8 cellular contexts compared by ENCODE assay signal in genomic region chr11:61429346-61429690, GRCh38. TPM values are rescaled to one million over a fixed set of nuclear protein-coding genes. Genes with fewer than 3 reads are reported as not detected.
DNase-seq lines count a peak whose midpoint lies in the region; ATAC-seq, FAIRE-seq and TF ChIP-seq lines count a peak whose summit lies in the region.

No MANE protein-coding gene starts in this region.

- H3K27ac ChIP-seq in heart left ventricle = peak overlapping the region; percentile 90 to 99 (median 96)

- H3K4me1 Mint-ChIP-seq in activated naive CD8-positive, alpha-beta T cell (ENCODE audit: low read depth) = peaks cover 64% of the 10 kb centered on the region

- H3K36me3 ChIP-seq in heart left ventricle = peaks cover 0 to 56% (median 52%) of the 10 kb centered on the region in 9 donors

- peaks cover 16% of the 10 kb centered on the region for H3K36me3 Mint-ChIP-seq in activated naive CD8-positive, alpha-beta T cell

- DNase-seq in EH (ENCODE audit: low read depth) (peak; percentile 71), HUDEP-2 (lab: John Stamatoyannopoulos, UW; ENCODE audit: unreplicated experiment in 76 of 76) (peak in 57 of 76 experiments; percentile 1 to 68 (median 44)), SK-MEL-5 (ENCODE audit: low read depth, low spot score) (peak; percentile 55), heart left ventricle (peak; percentile 73 to 83 (median 75)), retinal pigment epithelial cell (ENCODE audit: low read depth) (peak; percentile 22), D721Med (ENCODE audit: insufficient read length, low spot score) (no peak)

- H3K9me3 ChIP-seq in heart left ventricle = no peaks in the 10 kb centered on the region

- H3K27me3 ChIP-seq in heart left ventricle = no peaks in the 10 kb centered on the region

- peak overlapping the region; percentile 94 for H3K4me3 Mint-ChIP-seq in activated naive CD8-positive, alpha-beta T cell

- TF ChIP-seq POLR2A in heart left ventricle (IDR thresholded peaks at IDR 0.05) = no peak

- no peak for FAIRE-seq in D721Med (lab: Jason Lieb, UNC)

- TF ChIP-seq CTCF in heart left ventricle (IDR thresholded peaks at IDR 0.05) = peak in 10 of 12 donors; percentile 9 to 57 (median 30)
- TF ChIP-seq CTCF in retinal pigment epithelial cell (conservative IDR thresholded peaks at IDR 0.05; ENCODE audit: low read depth, low read length) = peak; percentile 26
- no peak for TF ChIP-seq CTCF in D721Med (IDR thresholded peaks at IDR 0.05; ENCODE audit: insufficient read depth, missing control alignments)

- 0 to 1% (median 0%) methylated on average over 2 to 37 of the region's 37 CpGs for WGBS in heart left ventricle, 4 donors

- H3K27ac Mint-ChIP-seq in activated naive CD8-positive, alpha-beta T cell = peak overlapping the region; percentile 98

- no peaks in the 10 kb centered on the region for H3K9me3 Mint-ChIP-seq in activated naive CD8-positive, alpha-beta T cell (ENCODE audit: low read depth)

- ATAC-seq in GM21423 (IDR thresholded peaks at IDR 0.05; ENCODE audit: unreplicated experiment) (peak; percentile 52), heart left ventricle (peak; percentile 38 to 83 (median 72))

- in situ Hi-C loops in SK-MEL-5 (cut with HindIII; ENCODE audit: low pct_unique_long_range_greater_than_20kb, low sequenced_read_pairs) = no loop called here

- peaks cover 0 to 50% (median 39%) of the 10 kb centered on the region in 12 donors for H3K4me1 ChIP-seq in heart left ventricle

- H3K4me3 ChIP-seq in heart left ventricle (peak overlapping the region; percentile 61 to 97 (median 80)), retinal pigment epithelial cell (ENCODE audit: low read length) (peak overlapping the region; percentile 68)

- H3K27me3 Mint-ChIP-seq in activated naive CD8-positive, alpha-beta T cell = no peaks in the 10 kb centered on the region

- intact Hi-C loops in heart left ventricle (cut with DNase I) = loop anchor here in 1 of 10 donors (5.0 kb wide), 1 partner anchor 62 kb away; no protein-coding TSS in a partner anchor

RNA-seq across cellular contexts. Expression of gene CPSF7, which starts 0.5 kb away (rescaled TPM):
- total RNA-seq in SK-MEL-5 (2014; rRNA removed; shearing (Covaris generic)) = 14.6 and 19.1 TPM in 2 replicates
- 52.0 and 59.1 TPM in 2 replicates for polyA plus RNA-seq in SK-MEL-5 (2015; cell fraction: cytosol; rRNA removed)
- 294 and 351 TPM in 2 replicates for polyA plus RNA-seq in SK-MEL-5 (2015; cell fraction: nucleus; rRNA removed)
- 10 to 100 TPM; 27.3 to 52.4 (median 37.6) TPM for total RNA-seq in heart left ventricle
- 10 to 100 TPM; 24.3 to 32.4 TPM for polyA plus RNA-seq in heart left ventricle

RNA-seq across cellular contexts. Expression of gene SDHAF2, which starts 0.6 kb away (rescaled TPM):
- 43.5 and 45.4 TPM in 2 replicates for total RNA-seq in SK-MEL-5 (2014; rRNA removed; shearing (Covaris generic))
- 49.4 and 63.3 TPM in 2 replicates for polyA plus RNA-seq in SK-MEL-5 (2015; cell fraction: cytosol; rRNA removed)
- polyA plus RNA-seq in SK-MEL-5 (2015; cell fraction: nucleus; rRNA removed) = 20.9 and 41.8 TPM in 2 replicates
- total RNA-seq in heart left ventricle = 100 to 1,000 TPM in 1 of 9 donors, 10 to 100 TPM in 8; 25.7 to 124 (median 33.7) TPM
- polyA plus RNA-seq in heart left ventricle = 10 to 100 TPM; 45.0 to 46.5 TPM

RNA-seq across cellular contexts. Expression of gene TMEM216, which starts 36.9 kb away (rescaled TPM):
- 0.95 and 2.0 TPM in 2 replicates for total RNA-seq in SK-MEL-5 (2014; rRNA removed; shearing (Covaris generic))
- polyA plus RNA-seq in SK-MEL-5 (2015; cell fraction: cytosol; rRNA removed) = 0.06 and 1.7 TPM in 2 replicates
- 0.58 TPM in 1 of 2 replicates, not detected in the other for polyA plus RNA-seq in SK-MEL-5 (2015; cell fraction: nucleus; rRNA removed)
- 1 to 10 TPM; 2.8 to 9.3 (median 4.8) TPM for total RNA-seq in heart left ventricle
- 1 to 10 TPM; 4.5 to 7.1 TPM for polyA plus RNA-seq in heart left ventricle
